Comparison of ENCODE assay signal across 1 cellular context in the genomic region with DNA sequence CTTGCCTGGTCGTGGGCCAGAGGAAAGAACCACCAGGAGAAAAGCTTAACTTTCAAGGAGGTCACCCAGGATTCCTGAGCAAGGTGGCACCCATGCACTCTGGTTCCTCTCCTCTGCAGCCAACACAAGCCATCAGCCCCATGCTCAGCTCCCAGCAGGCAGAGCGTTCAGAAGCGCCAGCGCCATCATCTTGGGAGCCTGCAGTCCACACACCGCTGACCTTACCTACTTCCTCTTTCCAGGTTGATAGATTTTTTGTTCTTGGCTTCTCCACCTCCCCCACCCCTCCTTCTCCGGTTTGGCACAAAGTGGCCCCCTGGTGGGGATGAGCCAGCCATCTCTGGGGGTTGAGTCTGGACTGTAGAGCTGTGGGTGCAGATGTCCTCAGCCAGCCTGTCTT.
TF ChIP-seq lines count a peak whose summit lies in the region.

No MANE protein-coding gene starts in this region.

TF ChIP-seq in HCT116, 20 proteins besides CTCF, POLR2A, EP300 and RAD21 (continued from another document):
- TF ChIP-seq, protein P1, sequence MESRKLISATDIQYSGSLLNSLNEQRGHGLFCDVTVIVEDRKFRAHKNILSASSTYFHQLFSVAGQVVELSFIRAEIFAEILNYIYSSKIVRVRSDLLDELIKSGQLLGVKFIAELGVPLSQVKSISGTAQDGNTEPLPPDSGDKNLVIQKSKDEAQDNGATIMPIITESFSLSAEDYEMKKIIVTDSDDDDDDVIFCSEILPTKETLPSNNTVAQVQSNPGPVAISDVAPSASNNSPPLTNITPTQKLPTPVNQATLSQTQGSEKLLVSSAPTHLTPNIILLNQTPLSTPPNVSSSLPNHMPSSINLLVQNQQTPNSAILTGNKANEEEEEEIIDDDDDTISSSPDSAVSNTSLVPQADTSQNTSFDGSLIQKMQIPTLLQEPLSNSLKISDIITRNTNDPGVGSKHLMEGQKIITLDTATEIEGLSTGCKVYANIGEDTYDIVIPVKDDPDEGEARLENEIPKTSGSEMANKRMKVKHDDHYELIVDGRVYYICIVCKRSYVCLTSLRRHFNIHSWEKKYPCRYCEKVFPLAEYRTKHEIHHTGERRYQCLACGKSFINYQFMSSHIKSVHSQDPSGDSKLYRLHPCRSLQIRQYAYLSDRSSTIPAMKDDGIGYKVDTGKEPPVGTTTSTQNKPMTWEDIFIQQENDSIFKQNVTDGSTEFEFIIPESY (IDR thresholded peaks at IDR 0.05; ENCODE audit: extremely low read depth, insufficient replicate concordance, low read length) = no peak
- TF ChIP-seq FOSL1 (IDR thresholded peaks at IDR 0.05; ENCODE audit: low read depth) = no peak
